Comparison of ENCODE assay signal across 1 cellular context in the genomic region with DNA sequence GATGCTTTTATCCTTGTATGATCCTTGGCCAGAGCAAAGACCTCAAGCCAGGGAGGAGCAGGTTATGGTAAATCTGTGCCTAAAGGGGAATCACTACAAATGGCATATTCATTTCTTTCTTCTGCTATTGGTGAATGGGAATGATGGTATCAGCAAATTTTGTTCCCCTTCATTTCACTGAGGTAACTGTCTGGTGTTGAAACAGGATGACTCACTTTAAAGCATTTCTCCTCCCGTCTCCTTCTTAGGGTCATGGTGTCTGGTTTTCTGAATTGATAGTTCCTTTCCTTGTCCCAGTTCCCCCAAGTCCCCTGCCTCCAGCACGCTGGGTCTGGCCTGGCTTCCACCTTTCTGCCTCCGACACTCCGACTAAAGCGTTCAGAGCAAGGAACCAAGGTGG.
TF ChIP-seq lines count a peak whose summit lies in the region.

No MANE protein-coding gene starts in this region.

TF ChIP-seq in IMR-90, 13 proteins besides CTCF, POLR2A, EP300 and RAD21 (continued from another document):
- peak; percentile 84; the same call in 1 of the 2 replicates for TF ChIP-seq FOS (IDR thresholded peaks at IDR 0.05; ENCODE audit: low read depth, low read length)
- peak; percentile 87 for TF ChIP-seq CEBPB (IDR thresholded peaks at IDR 0.05; ENCODE audit: low read depth, low read length)
